In the genomic region with DNA sequence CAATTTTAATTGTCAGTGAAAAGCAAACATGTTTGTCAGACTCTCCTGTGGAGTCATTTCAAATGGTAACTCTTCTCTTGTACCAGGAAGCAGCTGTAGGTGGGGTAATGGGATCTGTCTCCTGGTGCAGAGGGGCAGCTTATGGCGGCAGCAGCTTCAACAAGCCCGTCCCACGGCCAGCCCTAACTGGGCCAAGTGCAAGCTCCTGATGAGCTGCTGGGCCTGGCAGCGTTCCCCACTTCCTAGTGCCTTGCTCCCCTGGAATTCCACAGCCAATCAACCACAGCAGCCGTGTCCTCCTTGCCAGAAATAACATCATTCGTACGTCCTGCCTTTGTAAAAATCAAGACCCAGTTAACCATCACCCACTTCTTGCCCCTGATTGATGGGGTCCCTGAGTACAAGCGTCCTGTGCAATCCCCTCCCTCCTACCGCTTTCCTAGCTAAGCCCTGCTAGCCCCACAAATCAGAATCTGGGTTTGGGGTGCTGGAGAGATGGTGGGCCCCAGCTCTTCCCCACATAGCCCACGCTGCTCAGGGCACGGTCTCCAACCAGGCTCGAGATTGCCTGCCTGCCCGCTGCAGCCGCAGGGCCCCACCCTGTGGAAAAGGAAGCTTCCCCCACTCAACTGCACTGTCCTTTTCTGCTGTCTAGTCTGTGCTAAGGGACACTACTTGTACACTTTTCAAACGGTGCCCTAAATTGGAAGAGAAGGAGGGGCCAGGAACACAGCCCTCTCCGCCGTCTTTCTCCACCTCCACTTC, we compare ENCODE assay signal across 14 cellular contexts.
DNase-seq lines count a peak whose midpoint lies in the region; ATAC-seq, FAIRE-seq and TF ChIP-seq lines count a peak whose summit lies in the region.
"Had no signal": no experiment of that assay in that cellular context is flagged by ENCODE, and none has a peak within 500 bp of the region (broad histone marks: within the 10 kb centered on the region; RNA-seq: fewer than 3 reads in every experiment).

No MANE protein-coding gene starts in this region.

- H3K9me1 ChIP-seq in endothelial cell of umbilical vein (replicated peaks; ENCODE audit: control insufficient read depth, extremely low read depth, insufficient read depth, low read length), result no peaks in the 10 kb centered on the region

- H3K36me3 Mint-ChIP-seq in neural progenitor cell, result no peaks in the 10 kb centered on the region

- H3K4me1 ChIP-seq in KMS-11 (ENCODE audit: low read depth, poor library complexity, severe bottlenecking), result peaks cover 20% of the 10 kb centered on the region
- peaks cover 20% of the 10 kb centered on the region for H3K4me1 ChIP-seq in endothelial cell of umbilical vein (ENCODE audit: control insufficient read depth, extremely low read depth, insufficient read depth, low read length)
- H3K4me1 ChIP-seq in neural progenitor cell, result peaks cover 12% of the 10 kb centered on the region

- peaks cover 44% of the 10 kb centered on the region for H3K4me1 Mint-ChIP-seq in neural progenitor cell

- no peak for ATAC-seq in HG03108 (IDR thresholded peaks at IDR 0.05; ENCODE audit: unreplicated experiment)
- no peak for ATAC-seq in omental fat pad (ENCODE audit: low FRiP score)
- ATAC-seq: A549 had no signal

- no peak overlapping the region for H3K4me3 ChIP-seq in KMS-11 (IDR thresholded peaks at IDR 0.05; ENCODE audit: insufficient read depth, low read depth, low read length)
- no peak overlapping the region for H3K4me3 ChIP-seq in endothelial cell of umbilical vein (replicated peaks in 1 of 3; ENCODE audit: insufficient read depth in 1 of 3, low read depth in 1 of 3, low read length in 3 of 3)
- no peak overlapping the region for H3K4me3 ChIP-seq in neural progenitor cell

- H3K9ac ChIP-seq in KMS-11 (no peak overlapping the region), endothelial cell of umbilical vein (replicated peaks; ENCODE audit: extremely low read depth, insufficient read depth, low read length) (no peak overlapping the region), neural progenitor cell (no peak overlapping the region)

- dilution Hi-C loops in endothelial cell of umbilical vein (cut with MboI; ENCODE audit: extremely low pct_ligation_motif_present, low sequenced_read_pairs), result no loop called here

- peak; percentile 45 for DNase-seq in NCI-H1694 treated with DMSO at 0.1 percent for 48 hours (lab: John Stamatoyannopoulos, UW)
- DNase-seq in NCI-H1694 (lab: John Stamatoyannopoulos, UW), result no peak
- peak; percentile 88 for DNase-seq in endothelial cell of umbilical vein (ENCODE audit: low read depth, low spot score)
- DNase-seq in neural progenitor cell (ENCODE audit: low spot score), result no peak
- no peak for DNase-seq in T1000 (lab: John Stamatoyannopoulos, UW)
- no peak for DNase-seq in omental fat pad (ENCODE audit: low spot score)
- DNase-seq: erythroblast; NCI-H1048; stimulated activated CD4-positive, alpha-beta T cell treated with anti-CD3 and anti-CD28 coated beads, Interleukin-4, amount 100 ng/mL, for 24 hours had no signal

- no TSS peak for BruUV-seq in endothelial cell of umbilical vein (replicated peaks; lab: Mats Ljungman, UMichigan)

- no peaks in the 10 kb centered on the region for H3K9me3 ChIP-seq in endothelial cell of umbilical vein (replicated peaks; ENCODE audit: control insufficient read depth, insufficient read depth, low read length)
- no peaks in the 10 kb centered on the region for H3K9me3 ChIP-seq in neural progenitor cell (ENCODE audit: low read depth)
- H3K9me3 ChIP-seq: A549, upper lobe of left lung had no signal

- H3F3A ChIP-seq in neural progenitor cell (ENCODE audit: low read depth), result no peaks in the 10 kb centered on the region

- TF ChIP-seq POLR2A in endothelial cell of umbilical vein (IDR thresholded peaks at IDR 0.05; ENCODE audit: low read depth, low read length), result peak; percentile 32

- peak; percentile 86 for FAIRE-seq in endothelial cell of umbilical vein (lab: Jason Lieb, UNC)
- FAIRE-seq: A549 had no signal

- H3K36me3 ChIP-seq in KMS-11 (ENCODE audit: insufficient read depth) (no peaks in the 10 kb centered on the region), endothelial cell of umbilical vein (ENCODE audit: control insufficient read depth in 2 of 2, extremely low read depth in 1 of 2, insufficient read depth in 2 of 2, low read length in 2 of 2) (no peaks in the 10 kb centered on the region), neural progenitor cell (no peaks in the 10 kb centered on the region)
- H3K36me3 ChIP-seq: upper lobe of left lung had no signal

- TF ChIP-seq CTCF in KMS-11 (conservative IDR thresholded peaks at IDR 0.05; ENCODE audit: low read depth, low read length) (no peak), endothelial cell of umbilical vein (IDR thresholded peaks at IDR 0.05; ENCODE audit: extremely low read depth in 1 of 2, insufficient read depth in 1 of 2, low read depth in 1 of 2, low read length in 2 of 2) (no peak), neural progenitor cell (IDR thresholded peaks at IDR 0.05) (no peak), omental fat pad (IDR thresholded peaks at IDR 0.05) (no peak)

- H3K27me3 ChIP-seq in KMS-11 (ENCODE audit: insufficient read depth, low read depth) (no peaks in the 10 kb centered on the region), endothelial cell of umbilical vein (ENCODE audit: control insufficient read depth in 2 of 2, insufficient read depth in 2 of 2, low read length in 2 of 2) (peaks cover 0 to 8% of the 10 kb centered on the region in 2 experiments), neural progenitor cell (peaks cover 38% of the 10 kb centered on the region)
- H3K27me3 ChIP-seq: upper lobe of left lung had no signal

- no peak overlapping the region for H3K27ac ChIP-seq in KMS-11
- no peak overlapping the region for H3K27ac ChIP-seq in endothelial cell of umbilical vein (ENCODE audit: insufficient read depth, low read depth, low read length)
- H3K27ac ChIP-seq in neural progenitor cell, result no peak overlapping the region
- H3K27ac ChIP-seq: SK-N-MC had no signal

- H3K27ac Mint-ChIP-seq in neural progenitor cell, result no peak overlapping the region

- CTCF ChIA-PET in endothelial cell of umbilical vein (lab: Charles Lee), result interaction anchor here (1.0 to 20.1 kb wide), 5 partner anchors 12 to 363 kb away, joined by 3 to 1591 read pairs (median 10); no protein-coding TSS in a partner anchor

- H2AFZ ChIP-seq in KMS-11 (ENCODE audit: low read depth) (peak overlapping the region; percentile 81; the same call in 1 of the 2 replicates), endothelial cell of umbilical vein (ENCODE audit: low read depth, low read length) (peak overlapping the region; percentile 98), neural progenitor cell (replicated peaks) (no peak overlapping the region)

- no peaks in the 10 kb centered on the region for H3K79me2 ChIP-seq in KMS-11 (ENCODE audit: insufficient read depth, low read depth)
- no peaks in the 10 kb centered on the region for H3K79me2 ChIP-seq in endothelial cell of umbilical vein (ENCODE audit: control insufficient read depth, insufficient read depth, low read length)
- no peaks in the 10 kb centered on the region for H3K79me2 ChIP-seq in neural progenitor cell (ENCODE audit: low read depth)

- POLR2A ChIA-PET in endothelial cell of umbilical vein (lab: Charles Lee), result interaction anchor here (0.7 to 1.0 kb wide), 2 partner anchors 66 to 106 kb away, joined by 3 read pairs; partner anchors contain the start of gene TOR1AIP1

- peak overlapping the region; percentile 90 for H3K4me3 Mint-ChIP-seq in neural progenitor cell

- H3K27me3 Mint-ChIP-seq in neural progenitor cell (ENCODE audit: insufficient read depth, low read depth), result peaks cover 3% of the 10 kb centered on the region

- no peaks in the 10 kb centered on the region for H4K20me1 ChIP-seq in KMS-11 (ENCODE audit: insufficient read depth)
- H4K20me1 ChIP-seq in endothelial cell of umbilical vein (replicated peaks; ENCODE audit: control insufficient read depth, extremely low read depth, insufficient read depth, low read length), result no peaks in the 10 kb centered on the region
- H4K20me1 ChIP-seq in neural progenitor cell (ENCODE audit: low read depth), result no peaks in the 10 kb centered on the region

- intact Hi-C loops in endothelial cell of umbilical vein (cut with micrococcal nuclease), result loop anchor here (10.0 kb wide), 1 partner anchor 222 kb away; the partner anchor contains the start of gene TDRD5

- no peak overlapping the region for H3K4me2 ChIP-seq in KMS-11
- peak overlapping the region; percentile 92 for H3K4me2 ChIP-seq in endothelial cell of umbilical vein (ENCODE audit: insufficient read depth, low read length)
- H3K4me2 ChIP-seq in neural progenitor cell, result no peak overlapping the region

- no peaks in the 10 kb centered on the region for H3K9me3 Mint-ChIP-seq in neural progenitor cell

TF ChIP-seq in endothelial cell of umbilical vein, 7 proteins besides CTCF, POLR2A, EP300 and RAD21:
- TF ChIP-seq EZH2 (IDR thresholded peaks at IDR 0.05; ENCODE audit: borderline replicate concordance, low read depth, low read length, severe bottlenecking) (no peak), JUN (IDR thresholded peaks at IDR 0.05; ENCODE audit: borderline replicate concordance, insufficient read depth, insufficient read length, low read depth) (no peak), POLR2AphosphoS5 (IDR thresholded peaks at IDR 0.05; ENCODE audit: insufficient read depth, low read depth, low read length) (no peak), FOS (IDR thresholded peaks at IDR 0.05; ENCODE audit: borderline replicate concordance, insufficient read depth, low read length) (no peak), MYC (IDR thresholded peaks at IDR 0.05; ENCODE audit: low read depth, low read length) (no peak), GATA2 (IDR thresholded peaks at IDR 0.05; ENCODE audit: insufficient read depth, insufficient read length, low read depth, low read length) (no peak)
- TF ChIP-seq, protein P1, sequence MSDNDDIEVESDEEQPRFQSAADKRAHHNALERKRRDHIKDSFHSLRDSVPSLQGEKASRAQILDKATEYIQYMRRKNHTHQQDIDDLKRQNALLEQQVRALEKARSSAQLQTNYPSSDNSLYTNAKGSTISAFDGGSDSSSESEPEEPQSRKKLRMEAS (IDR thresholded peaks at IDR 0.05; ENCODE audit: insufficient read depth, insufficient read length), result no peak

Comparison
In these comparisons a context has a peak if more than half of its experiments do, and no peak if none do; other contexts are left out.
1. DNase-seq: peak in NCI-H1694 treated with DMSO at 0.1 percent for 48 hours (single experiment) and endothelial cell of umbilical vein (single experiment); none in NCI-H1694 (single experiment), neural progenitor cell (single experiment), T1000 (single experiment) and omental fat pad (single experiment).